24 cellular contexts compared by ENCODE assay signal in genomic region chr5:9865574-9865973, GRCh38.
"Had no signal": no experiment of that assay in that cellular context is flagged by ENCODE, and none has a peak within 500 bp of the region (broad histone marks: within the 10 kb centered on the region; RNA-seq: fewer than 3 reads in every experiment).

No MANE protein-coding gene starts in this region.

- ATAC-seq: activated CD4-positive, alpha-beta T cell treated with anti-CD3 and anti-CD28 coated beads for 36 hours; activated T-helper 17 cell treated with anti-CD3 and anti-CD28 coated beads, Interleukin-2, amount 50 U/mL, for 72 hours; T-helper 17 cell had no signal

- H3K27me3 ChIP-seq: brain microvascular endothelial cell, cardiac muscle cell had no signal

- H3K36me3 ChIP-seq: brain microvascular endothelial cell, cardiac muscle cell had no signal

- H3K4me3 Mint-ChIP-seq: activated CD4-positive, alpha-beta memory T cell treated with anti-CD3 and anti-CD28 coated beads, Interleukin-2, amount 10 ng/mL, durations not matched to agents 7 days and 5 days; activated CD4-positive, alpha-beta T cell treated with anti-CD3 and anti-CD28 coated beads for 36 hours; activated naive CD4-positive, alpha-beta T cell treated with anti-CD3 and anti-CD28 coated beads, Interleukin-2, amount 10 ng/mL, durations not matched to agents 7 days and 5 days; activated naive CD8-positive, alpha-beta T cell treated with anti-CD3 and anti-CD28 coated beads for 36 hours; activated T-helper 17 cell treated with anti-CD3 and anti-CD28 coated beads, Interleukin-2, amount 50 U/mL, for 72 hours; T-helper 17 cell had no signal

- H3K27me3 Mint-ChIP-seq: activated CD4-positive, alpha-beta memory T cell treated with anti-CD3 and anti-CD28 coated beads, Interleukin-2, amount 10 ng/mL, durations not matched to agents 7 days and 5 days; activated CD4-positive, alpha-beta T cell treated with anti-CD3 and anti-CD28 coated beads for 36 hours; activated naive CD4-positive, alpha-beta T cell treated with anti-CD3 and anti-CD28 coated beads, Interleukin-2, amount 10 ng/mL, durations not matched to agents 7 days and 5 days; activated naive CD8-positive, alpha-beta T cell treated with anti-CD3 and anti-CD28 coated beads for 36 hours; activated T-helper 17 cell treated with anti-CD3 and anti-CD28 coated beads, Interleukin-2, amount 50 U/mL, for 72 hours; T-helper 17 cell had no signal

- H3K27ac ChIP-seq: brain microvascular endothelial cell, cardiac muscle cell, KMS-11, VCaP had no signal

- H3K36me3 Mint-ChIP-seq: activated naive CD4-positive, alpha-beta T cell treated with anti-CD3 and anti-CD28 coated beads, Interleukin-2, amount 10 ng/mL, durations not matched to agents 7 days and 5 days; activated naive CD8-positive, alpha-beta T cell treated with anti-CD3 and anti-CD28 coated beads for 36 hours had no signal

- H3K4me3 ChIP-seq: cardiac muscle cell had no signal

- H3K27ac Mint-ChIP-seq: activated CD4-positive, alpha-beta memory T cell treated with anti-CD3 and anti-CD28 coated beads, Interleukin-2, amount 10 ng/mL, durations not matched to agents 7 days and 5 days; activated CD4-positive, alpha-beta T cell treated with anti-CD3 and anti-CD28 coated beads for 36 hours; activated naive CD4-positive, alpha-beta T cell treated with anti-CD3 and anti-CD28 coated beads, Interleukin-2, amount 10 ng/mL, durations not matched to agents 7 days and 5 days; activated naive CD8-positive, alpha-beta T cell treated with anti-CD3 and anti-CD28 coated beads for 36 hours; activated T-helper 17 cell treated with anti-CD3 and anti-CD28 coated beads, Interleukin-2, amount 50 U/mL, for 72 hours; T-helper 17 cell had no signal

- DNase-seq: activated CD4-positive, alpha-beta memory T cell treated with anti-CD3 and anti-CD28 coated beads, Interleukin-2, amount 10 ng/mL, durations not matched to agents 7 days and 5 days; activated CD4-positive, alpha-beta T cell treated with anti-CD3 and anti-CD28 coated beads for 36 hours; activated CD4-positive, alpha-beta T cell treated with anti-CD3 and anti-CD28 coated beads, Interleukin-2, amount 50 U/mL, for 1 hour; activated gamma-delta T cell; activated naive CD4-positive, alpha-beta T cell treated with anti-CD3 and anti-CD28 coated beads, Interleukin-2, amount 10 ng/mL, durations not matched to agents 7 days and 5 days; activated naive CD8-positive, alpha-beta T cell treated with anti-CD3 and anti-CD28 coated beads for 36 hours; activated T-cell treated with anti-CD3 and anti-CD28 coated beads for 4 hours; activated T-cell treated with anti-CD3 and anti-CD28 coated beads, Interleukin-2, amount 50 U/mL, for 48 hours; brain microvascular endothelial cell; MM.1S; NCI-H1105; NCI-H1436; NCI-H1694 treated with DMSO at 0.1 percent for 48 hours; NCI-H2029 treated with DMSO at 0.1 percent for 48 hours; NCI-H446; NCI-H524; NCI-H82; SHP77 treated with DMSO at 0.1 percent for 48 hours; T-helper 17 cell; T-helper 9 cell had no signal

- H3K4me1 Mint-ChIP-seq: activated CD4-positive, alpha-beta memory T cell treated with anti-CD3 and anti-CD28 coated beads, Interleukin-2, amount 10 ng/mL, durations not matched to agents 7 days and 5 days; activated CD4-positive, alpha-beta T cell treated with anti-CD3 and anti-CD28 coated beads for 36 hours; activated naive CD4-positive, alpha-beta T cell treated with anti-CD3 and anti-CD28 coated beads, Interleukin-2, amount 10 ng/mL, durations not matched to agents 7 days and 5 days; activated naive CD8-positive, alpha-beta T cell treated with anti-CD3 and anti-CD28 coated beads for 36 hours; activated T-helper 17 cell treated with anti-CD3 and anti-CD28 coated beads, Interleukin-2, amount 50 U/mL, for 72 hours; T-helper 17 cell had no signal
